Comparison of ENCODE assay signal across 11 cellular contexts in the genomic region with DNA sequence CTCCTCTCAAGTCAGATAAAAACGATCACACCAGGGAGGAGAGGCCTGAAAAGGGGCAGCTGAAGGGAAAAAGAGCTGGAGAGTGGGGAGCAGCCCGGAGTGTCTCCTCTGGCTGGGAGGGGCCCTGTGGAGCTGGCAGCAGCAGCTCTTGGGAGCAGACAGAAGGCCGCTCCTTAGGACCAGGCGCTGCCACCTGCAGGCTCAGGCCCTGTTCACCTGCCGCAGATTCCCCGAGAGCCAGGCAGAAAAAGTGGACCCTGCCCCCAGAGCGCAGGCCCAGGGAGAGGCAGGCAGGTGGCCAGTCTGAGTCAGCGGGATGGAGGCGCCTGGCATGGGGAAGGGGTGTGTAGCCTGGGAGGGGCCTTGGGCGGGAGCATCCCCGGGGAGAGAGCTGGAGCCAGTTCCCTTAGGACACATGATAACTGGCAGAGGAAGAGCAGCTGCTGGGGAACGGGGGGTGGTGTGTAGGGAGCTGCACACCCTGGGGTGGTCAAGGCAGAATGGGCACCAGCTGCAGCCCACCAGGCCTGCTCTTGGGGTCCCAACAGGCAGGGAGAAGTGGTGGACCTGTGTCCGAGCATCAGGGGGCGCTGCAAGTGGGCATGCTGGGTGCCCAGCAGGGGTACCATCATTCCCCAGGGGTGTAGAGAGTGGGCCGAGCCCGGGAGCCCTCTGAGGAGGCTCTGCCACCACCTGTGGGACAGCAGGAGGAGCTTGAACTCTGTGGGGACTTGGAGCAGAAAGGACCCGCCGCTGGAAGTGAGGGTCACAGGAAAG.
A peak's percentile ranks its signal among the peaks of the same experiment; 100 is the strongest.
DNase-seq lines count a peak whose midpoint lies in the region; ATAC-seq, FAIRE-seq and TF ChIP-seq lines count a peak whose summit lies in the region.
"Had no signal": no experiment of that assay in that cellular context is flagged by ENCODE, and none has a peak within 500 bp of the region (broad histone marks: within the 10 kb centered on the region; RNA-seq: fewer than 3 reads in every experiment).

No MANE protein-coding gene starts in this region.

- TF ChIP-seq CTCF in epithelial cell of proximal tubule (conservative IDR thresholded peaks at IDR 0.05; ENCODE audit: low read depth, low read length) (peak; percentile 6), pancreas (IDR thresholded peaks at IDR 0.05) (no peak)
- TF ChIP-seq CTCF in CD4-positive, alpha-beta T cell (IDR thresholded peaks at IDR 0.05) = no peak

- H3K27me3 ChIP-seq in H7 (ENCODE audit: control insufficient read depth, insufficient read depth, low read length) (no peaks in the 10 kb centered on the region), pancreas (no peaks in the 10 kb centered on the region)
- H3K27me3 ChIP-seq in CD4-positive, alpha-beta T cell (ENCODE audit: control insufficient read depth, insufficient read depth, low read length) = no peaks in the 10 kb centered on the region

- no peak overlapping the region for H3K27ac ChIP-seq in pancreas
- H3K27ac ChIP-seq in CD4-positive, alpha-beta T cell (ENCODE audit: low read depth, low read length) = no peak overlapping the region

- H3K36me3 ChIP-seq in H7 (replicated peaks; ENCODE audit: control insufficient read depth, insufficient read depth, low read length) (no peaks in the 10 kb centered on the region), pancreas (no peaks in the 10 kb centered on the region)

- POLR2A ChIA-PET in CD4-positive, alpha-beta T cell (lab: Charles Lee) = no interaction called here

- H3K4me1 Mint-ChIP-seq in CD4-positive, alpha-beta T cell (ENCODE audit: low read depth) = peaks cover 5% of the 10 kb centered on the region

- H3K27ac Mint-ChIP-seq in CD4-positive, alpha-beta T cell = no peak overlapping the region
- H3K27ac Mint-ChIP-seq: activated naive CD8-positive, alpha-beta T cell had no signal

- FAIRE-seq in pancreas (lab: Jason Lieb, UNC) = no peak

- peaks cover 4% of the 10 kb centered on the region for H3K36me3 Mint-ChIP-seq in CD4-positive, alpha-beta T cell (ENCODE audit: low read depth)

- CTCF ChIA-PET in CD4-positive, alpha-beta T cell (lab: Charles Lee) = no interaction called here

- H3K9me3 Mint-ChIP-seq in CD4-positive, alpha-beta T cell = no peaks in the 10 kb centered on the region

- no peaks in the 10 kb centered on the region for H3K9me3 ChIP-seq in pancreas
- no peaks in the 10 kb centered on the region for H3K9me3 ChIP-seq in CD4-positive, alpha-beta T cell (ENCODE audit: control insufficient read depth, low read length)

- DNase-seq in H7 = peak; percentile 90
- peak; percentile 71 for DNase-seq in NCI-H510A treated with DMSO at 0.1 percent for 48 hours (lab: John Stamatoyannopoulos, UW)
- no peak for DNase-seq in epithelial cell of proximal tubule (ENCODE audit: low read depth)
- peak in 1 of 6 donors; percentile 23 for DNase-seq in pancreas
- DNase-seq in CD4-positive, alpha-beta T cell = no peak
- DNase-seq: SIG-M5; stimulated activated CD4-positive, alpha-beta T cell treated with anti-CD3 and anti-CD28 coated beads, Interleukin-4, amount 100 ng/mL, for 24 hours had no signal

- no peaks in the 10 kb centered on the region for H3K4me1 ChIP-seq in pancreas

- H3K4me3 ChIP-seq in H7 (ENCODE audit: insufficient read depth, low read depth, low read length) = no peak overlapping the region
- H3K4me3 ChIP-seq in epithelial cell of proximal tubule (ENCODE audit: low read depth, low read length) = no peak overlapping the region
- no peak overlapping the region for H3K4me3 ChIP-seq in pancreas

- H3K27me3 Mint-ChIP-seq in CD4-positive, alpha-beta T cell = no peaks in the 10 kb centered on the region
- H3K27me3 Mint-ChIP-seq: activated naive CD8-positive, alpha-beta T cell had no signal

- WGBS in pancreas, 2 donors = 84 to 88% methylated on average over 18 of the region's 18 CpGs

- intact Hi-C loops in pancreas (cut with DNase I) = no loop called here
- intact Hi-C loops in CD4-positive, alpha-beta T cell (cut with DNase I, micrococcal nuclease) = no loop called here

- H3K4me3 Mint-ChIP-seq in CD4-positive, alpha-beta T cell = no peak overlapping the region
- H3K4me3 Mint-ChIP-seq: activated naive CD8-positive, alpha-beta T cell had no signal

- ATAC-seq in pancreas = peak in 3 of 4 donors; percentile 44 to 73 (median 65)
- no peak for ATAC-seq in HG03039 (IDR thresholded peaks at IDR 0.05; ENCODE audit: unreplicated experiment)
- ATAC-seq in CD4-positive, alpha-beta T cell (ENCODE audit: poor library complexity) = no peak
- no peak for ATAC-seq in HG02852 (IDR thresholded peaks at IDR 0.05; ENCODE audit: unreplicated experiment)
- ATAC-seq in GM21526 (IDR thresholded peaks at IDR 0.05; ENCODE audit: low FRiP score, unreplicated experiment) = no peak

Comparison
In these comparisons a context has a peak if more than half of its experiments do, and no peak if none do; other contexts are left out.
1. DNase-seq: peak in H7 (single experiment) and NCI-H510A treated with DMSO at 0.1 percent for 48 hours (single experiment); none in epithelial cell of proximal tubule (single experiment) and CD4-positive, alpha-beta T cell (0 of 10).
2. ATAC-seq: peak in pancreas (3 of 4); none in HG03039 (single experiment), CD4-positive, alpha-beta T cell (single experiment), HG02852 (single experiment) and GM21526 (single experiment).